ENCODE assay signal across 8 cellular contexts in genomic region chr17:73474370-73474988, GRCh38.
DNase-seq lines count a peak whose midpoint lies in the region; ATAC-seq, FAIRE-seq and TF ChIP-seq lines count a peak whose summit lies in the region.

No MANE protein-coding gene starts in this region.

- H3K4me1 Mint-ChIP-seq in activated naive CD8-positive, alpha-beta T cell treated with anti-CD3 and anti-CD28 coated beads for 36 hours = peaks cover 2% of the 10 kb centered on the region

- H3K27me3 Mint-ChIP-seq in activated naive CD8-positive, alpha-beta T cell treated with anti-CD3 and anti-CD28 coated beads for 36 hours = no peaks in the 10 kb centered on the region

- ATAC-seq in left lobe of liver = no peak
- no peak for ATAC-seq in HG03139 (IDR thresholded peaks at IDR 0.05; ENCODE audit: unreplicated experiment)
- no peak for ATAC-seq in HG02938 (IDR thresholded peaks at IDR 0.05; ENCODE audit: unreplicated experiment)

- peak; percentile 84 for DNase-seq in AG08395 (ENCODE audit: low spot score)
- peak; percentile 32 for DNase-seq in HK-2 (ENCODE audit: unreplicated experiment)
- DNase-seq in activated naive CD8-positive, alpha-beta T cell treated with anti-CD3 and anti-CD28 coated beads for 36 hours = peak; percentile 10
- peak; percentile 47 for DNase-seq in left lobe of liver (ENCODE audit: low spot score)
- no peak for DNase-seq in D721Med (ENCODE audit: insufficient read length, low spot score)
- no peak for DNase-seq in iPS-NIHi7 (ENCODE audit: extremely low spot score)

- H3K9me3 Mint-ChIP-seq in activated naive CD8-positive, alpha-beta T cell treated with anti-CD3 and anti-CD28 coated beads for 36 hours = peaks cover 3% of the 10 kb centered on the region

- no peak overlapping the region for H3K27ac Mint-ChIP-seq in activated naive CD8-positive, alpha-beta T cell treated with anti-CD3 and anti-CD28 coated beads for 36 hours

- FAIRE-seq in D721Med (lab: Jason Lieb, UNC) = no peak

- H3K4me3 Mint-ChIP-seq in activated naive CD8-positive, alpha-beta T cell treated with anti-CD3 and anti-CD28 coated beads for 36 hours = no peak overlapping the region

- H3K36me3 Mint-ChIP-seq in activated naive CD8-positive, alpha-beta T cell treated with anti-CD3 and anti-CD28 coated beads for 36 hours = no peaks in the 10 kb centered on the region

- no peak for TF ChIP-seq CTCF in D721Med (IDR thresholded peaks at IDR 0.05; ENCODE audit: insufficient read depth, missing control alignments)

Comparison
In these comparisons a context has a peak if more than half of its experiments do, and no peak if none do; other contexts are left out.
1. DNase-seq: peak in AG08395 (single experiment), HK-2 (single experiment), activated naive CD8-positive, alpha-beta T cell treated with anti-CD3 and anti-CD28 coated beads for 36 hours (single experiment) and left lobe of liver (single experiment); none in D721Med (single experiment) and iPS-NIHi7 (single experiment).